Comparison of ENCODE assay signal across 28 cellular contexts in the genomic region with DNA sequence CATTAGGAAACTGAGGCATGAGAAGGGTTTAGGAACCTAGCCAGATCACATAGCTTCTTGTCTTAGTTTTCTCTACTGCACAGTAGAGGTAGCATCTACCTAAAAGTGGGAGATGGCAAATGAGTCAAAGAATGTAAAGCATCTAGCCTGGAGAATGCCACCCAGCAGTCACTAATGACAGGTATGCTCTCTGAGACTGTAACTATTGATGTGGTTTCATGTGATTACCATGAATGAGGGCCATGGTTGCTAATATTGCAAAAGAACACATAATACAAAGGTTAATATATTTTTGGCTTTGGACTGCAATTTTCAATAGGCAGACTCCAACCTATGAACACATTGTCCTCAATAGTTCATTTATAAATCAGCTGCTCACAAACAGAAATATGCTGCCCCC.
"Had no signal": no experiment of that assay in that cellular context is flagged by ENCODE, and none has a peak within 500 bp of the region (broad histone marks: within the 10 kb centered on the region; RNA-seq: fewer than 3 reads in every experiment).

No MANE protein-coding gene starts in this region.

- H3K27me3 ChIP-seq: ascending aorta, SJCRH30 had no signal

- H3K9me3 Mint-ChIP-seq: activated naive CD4-positive, alpha-beta T cell treated with anti-CD3 and anti-CD28 coated beads, Interleukin-2, amount 50 U/mL, for 24 hours; activated T-helper 1 cell treated with anti-CD3 and anti-CD28 coated beads, Interleukin-12 subunit alpha, Interleukin-12 subunit beta, Interleukin-2, Interleukin-4 antibody, amounts not matched to agents 30 ng/mL and 10 ng/mL and 1 ng/mL, durations not matched to agents 14 hours and 24 hours and 36 hours had no signal

- DNase-seq: activated CD4-positive, alpha-beta T cell treated with anti-CD3 and anti-CD28 coated beads for 4 hours; activated CD4-positive, alpha-beta T cell treated with anti-CD3 and anti-CD28 coated beads, Interleukin-2, amount 50 U/mL, for 4 hours; activated CD8-positive, alpha-beta memory T cell treated with anti-CD3 and anti-CD28 coated beads, Interleukin-2, amount 50 U/mL, for 48 hours; activated CD8-positive, alpha-beta T cell treated with anti-CD3 and anti-CD28 coated beads, Interleukin-2, amount 10 ng/mL, durations not matched to agents 7 days and 5 days; activated effector memory CD4-positive, alpha-beta T cell treated with Interleukin-2 at 50 U/mL for 16 hours; activated naive CD4-positive, alpha-beta T cell; activated T-cell treated with anti-CD3 and anti-CD28 coated beads, Interleukin-2, amount 50 U/mL, for 1 hour; KG1; NCI-H1092; NCI-H1417; NCI-H1930; NCI-H2171; NCI-H345; NCI-H510A; NCI-H526 treated with DMSO at 0.1 percent for 48 hours; NCI-H82; Right ventricle myocardium superior; RPMI8226; SJCRH30; SW 1271 had no signal

- H3K4me3 Mint-ChIP-seq: activated CD8-positive, alpha-beta T cell treated with anti-CD3 and anti-CD28 coated beads, Interleukin-2, amount 10 ng/mL, durations not matched to agents 7 days and 5 days; activated naive CD4-positive, alpha-beta T cell treated with anti-CD3 and anti-CD28 coated beads, Interleukin-2, amount 50 U/mL, for 24 hours; brain; T-helper 1 cell treated with Interleukin-12 subunit alpha and Interleukin-12 subunit beta and Interleukin-4 antibody, amounts not matched to agents 30 μg/mL and 1 μg/mL, for 36 hours had no signal

- H3K36me3 ChIP-seq: ascending aorta, SJCRH30 had no signal

- H3K27ac Mint-ChIP-seq: activated naive CD4-positive, alpha-beta T cell treated with anti-CD3 and anti-CD28 coated beads, Interleukin-2, amount 50 U/mL, for 24 hours; activated T-helper 1 cell treated with anti-CD3 and anti-CD28 coated beads, Interleukin-12 subunit alpha, Interleukin-12 subunit beta, Interleukin-2, Interleukin-4 antibody, amounts not matched to agents 30 ng/mL and 10 ng/mL and 1 ng/mL, durations not matched to agents 14 hours and 24 hours and 36 hours; brain; T-helper 1 cell treated with Interleukin-12 subunit alpha and Interleukin-12 subunit beta and Interleukin-4 antibody, amounts not matched to agents 30 μg/mL and 1 μg/mL, for 36 hours had no signal

- H3K27ac ChIP-seq: ascending aorta, SJCRH30 had no signal

- H3K4me1 Mint-ChIP-seq: activated naive CD4-positive, alpha-beta T cell treated with anti-CD3 and anti-CD28 coated beads, Interleukin-2, amount 50 U/mL, for 24 hours had no signal

- H3K9me3 ChIP-seq: ascending aorta, SJCRH30 had no signal

- H3K36me3 Mint-ChIP-seq: activated naive CD4-positive, alpha-beta T cell treated with anti-CD3 and anti-CD28 coated beads, Interleukin-2, amount 50 U/mL, for 24 hours had no signal

- ATAC-seq: activated CD4-positive, CD25-positive, alpha-beta regulatory T cell treated with anti-CD3 and anti-CD28 coated beads, Interleukin-2, amount 50 U/mL, for 24 hours; activated CD8-positive, alpha-beta T cell treated with anti-CD3 and anti-CD28 coated beads, Interleukin-2, amount 10 ng/mL, durations not matched to agents 7 days and 5 days; Panc1; SK-N-SH treated with all-trans-retinoic acid at 6 μM for 48 hours had no signal

- H3K4me3 ChIP-seq: ascending aorta, SJCRH30 had no signal

- H3K4me1 ChIP-seq: ascending aorta, SJCRH30 had no signal
